Comparison of ENCODE assay signal across 1 cellular context in genomic region chr21:33967086-33967571, GRCh38.
TF ChIP-seq lines count a peak whose summit lies in the region.

No MANE protein-coding gene starts in this region.

TF ChIP-seq in HepG2, 621 proteins besides CTCF, POLR2A, EP300 and RAD21:
- TF ChIP-seq ZSCAN21 (CRISPR knock-in tag; IDR thresholded peaks at IDR 0.05; ENCODE audit: borderline replicate concordance): no peak
- no peak for TF ChIP-seq FOXO1 (CRISPR knock-in tag; IDR thresholded peaks at IDR 0.05)
- no peak for TF ChIP-seq ATF5 (CRISPR knock-in tag; IDR thresholded peaks at IDR 0.05; ENCODE audit: low read depth)
- TF ChIP-seq, protein P1, sequence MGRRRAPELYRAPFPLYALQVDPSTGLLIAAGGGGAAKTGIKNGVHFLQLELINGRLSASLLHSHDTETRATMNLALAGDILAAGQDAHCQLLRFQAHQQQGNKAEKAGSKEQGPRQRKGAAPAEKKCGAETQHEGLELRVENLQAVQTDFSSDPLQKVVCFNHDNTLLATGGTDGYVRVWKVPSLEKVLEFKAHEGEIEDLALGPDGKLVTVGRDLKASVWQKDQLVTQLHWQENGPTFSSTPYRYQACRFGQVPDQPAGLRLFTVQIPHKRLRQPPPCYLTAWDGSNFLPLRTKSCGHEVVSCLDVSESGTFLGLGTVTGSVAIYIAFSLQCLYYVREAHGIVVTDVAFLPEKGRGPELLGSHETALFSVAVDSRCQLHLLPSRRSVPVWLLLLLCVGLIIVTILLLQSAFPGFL (CRISPR knock-in tag; IDR thresholded peaks at IDR 0.05): no peak
- no peak for TF ChIP-seq HDAC2 (CRISPR knock-in tag; IDR thresholded peaks at IDR 0.05)
- no peak for TF ChIP-seq STAT5B (CRISPR knock-in tag; IDR thresholded peaks at IDR 0.05)
- no peak for TF ChIP-seq NFRKB (IDR thresholded peaks at IDR 0.05)
- TF ChIP-seq MAZ (IDR thresholded peaks at IDR 0.05; ENCODE audit: borderline replicate concordance, low read depth, low read length): no peak
- TF ChIP-seq MAZ (CRISPR knock-in tag; IDR thresholded peaks at IDR 0.05; ENCODE audit: low read depth): no peak
